17 cellular contexts compared by ENCODE assay signal in the genomic region with DNA sequence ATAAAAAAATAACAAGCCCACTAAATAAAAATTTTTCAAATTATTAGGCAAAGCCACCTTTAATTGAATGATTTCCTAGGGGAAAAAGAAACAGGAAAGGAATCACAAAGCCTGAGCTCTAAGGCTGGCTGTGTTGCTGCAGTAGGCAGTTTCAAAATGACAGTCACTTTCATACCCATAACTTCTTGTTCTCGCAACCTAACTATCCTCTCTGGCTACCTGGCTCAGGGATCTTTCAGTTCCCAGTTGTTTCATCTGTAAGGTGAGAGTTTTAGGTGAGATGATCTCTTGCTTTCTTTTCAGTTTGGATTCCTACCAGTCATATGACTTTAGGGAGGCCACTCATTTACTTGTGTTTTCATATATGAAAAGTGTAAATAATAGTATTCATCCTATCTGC.
A peak's percentile ranks its signal among the peaks of the same experiment; 100 is the strongest.
DNase-seq lines count a peak whose midpoint lies in the region; ATAC-seq, FAIRE-seq and TF ChIP-seq lines count a peak whose summit lies in the region.
"Had no signal": no experiment of that assay in that cellular context is flagged by ENCODE, and none has a peak within 500 bp of the region (broad histone marks: within the 10 kb centered on the region; RNA-seq: fewer than 3 reads in every experiment).

No MANE protein-coding gene starts in this region.

- in situ Hi-C loops in GM12878 (cut with MboI): no loop called here

- peak; percentile 61 for ATAC-seq in GM18870 (IDR thresholded peaks at IDR 0.05; ENCODE audit: unreplicated experiment)
- ATAC-seq in GM21526 (IDR thresholded peaks at IDR 0.05; ENCODE audit: low FRiP score, unreplicated experiment): peak; percentile 62
- peak; percentile 65 for ATAC-seq in HG03103 (IDR thresholded peaks at IDR 0.05; ENCODE audit: low read depth, unreplicated experiment)
- ATAC-seq in GM12878: peak; percentile 51
- ATAC-seq: CD8-positive, alpha-beta T cell had no signal

- H3K79me2 ChIP-seq in GM12878 (ENCODE audit: control insufficient read depth, insufficient read depth, low read length): no peaks in the 10 kb centered on the region

- intact Hi-C loops in GM12878 (cut with micrococcal nuclease; ENCODE audit: unreplicated experiment): no loop called here

- no peaks in the 10 kb centered on the region for H3K4me1 ChIP-seq in GM12878 (ENCODE audit: control insufficient read depth, insufficient read depth, low read length)

- 0% methylated on average over 1 of the region's 1 CpG for WGBS in GM12878 (ENCODE audit: insufficient coverage, insufficient replicate concordance, low lambda C conversion rate, missing lambda C conversion rate)

- POLR2A ChIA-PET in GM12878 (lab: Charles Lee): no interaction called here
- POLR2A ChIA-PET in RWPE1 (lab: Yijun Ruan, JAX; ENCODE audit: low non-redundant PET): no interaction called here
- POLR2A ChIA-PET in HEK293T (lab: Yijun Ruan, JAX): no interaction called here

- H3K36me3 ChIP-seq in GM12878 (ENCODE audit: control insufficient read depth in 2 of 2, insufficient read depth in 2 of 2, low read length in 1 of 2): no peaks in the 10 kb centered on the region
- H3K36me3 ChIP-seq: BLaER1 treated with 17β-estradiol and CSF1 and Interleukin-3, amounts not matched to agents 10 nM and 100 nM had no signal

- no peak for FAIRE-seq in GM12878 (lab: Jason Lieb, UNC)

- RAD21 ChIA-PET in GM12878 (lab: Charles Lee; ENCODE audit: unreplicated experiment): no interaction called here

- no peak for TF ChIP-seq CTCF in GM12878 (IDR thresholded peaks at IDR 0.05 in 2 of 3, conservative IDR thresholded peaks at IDR 0.05 in 1 of 3; ENCODE audit: control insufficient read depth in 2 of 3, extremely low read depth in 1 of 3, insufficient read depth in 1 of 3, low read depth in 3 of 3, low read length in 3 of 3)
- TF ChIP-seq CTCF in RWPE1 (conservative IDR thresholded peaks at IDR 0.05; ENCODE audit: low read depth): no peak

- no peaks in the 10 kb centered on the region for H3K27me3 ChIP-seq in GM12878 (replicated peaks in 1 of 2; ENCODE audit: control insufficient read depth in 2 of 2, insufficient read depth in 2 of 2, low read length in 1 of 2)
- H3K27me3 ChIP-seq: BLaER1 treated with 17β-estradiol and CSF1 and Interleukin-3, amounts not matched to agents 10 nM and 100 nM had no signal

- no TSS peak for BruUV-seq in GM12878 (replicated peaks; lab: Mats Ljungman, UMichigan)

- TF ChIP-seq EP300 in GM12878 (IDR thresholded peaks at IDR 0.05; ENCODE audit: borderline replicate concordance in 1 of 2, control insufficient read depth in 1 of 2, low read depth in 2 of 2, low read length in 2 of 2): no peak

- no peak overlapping the region for H3K9ac ChIP-seq in GM12878 (ENCODE audit: control insufficient read depth, insufficient read depth, low read length)
- H3K9ac ChIP-seq: BLaER1 treated with 17β-estradiol and CSF1 and Interleukin-3, amounts not matched to agents 10 nM and 100 nM had no signal

- CTCF ChIA-PET in GM12878 (lab: Yijun Ruan, JAX) (interaction anchor here (0.7 to 1.4 kb wide), 2 partner anchors 10 to 13 kb away, joined by 3 to 8 read pairs; no protein-coding TSS in a partner anchor), RWPE1 (lab: Yijun Ruan, JAX) (no interaction called here), HEK293T (lab: Yijun Ruan, JAX) (no interaction called here)

- SMC1A ChIA-PET in GM12878 (lab: Charles Lee; ENCODE audit: uncharacterized antibody, unreplicated experiment): no interaction called here

- no peak for TF ChIP-seq POLR2A in GM12878 (IDR thresholded peaks at IDR 0.05; ENCODE audit: low read depth, low read length)

- H3K9me3 ChIP-seq in GM12878 (replicated peaks; ENCODE audit: control insufficient read depth, insufficient read depth, low read length): no peaks in the 10 kb centered on the region; the same call in 2 of the 3 replicates

- H3K4me3 ChIP-seq in GM12878: no peak overlapping the region
- H3K4me3 ChIP-seq: BLaER1 treated with 17β-estradiol and CSF1 and Interleukin-3, amounts not matched to agents 10 nM and 100 nM had no signal

- H2AFZ ChIP-seq in GM12878 (ENCODE audit: control insufficient read depth, low read depth, low read length): no peak overlapping the region

- no peak overlapping the region for H3K4me2 ChIP-seq in GM12878 (ENCODE audit: control insufficient read depth, insufficient read depth)
- H3K4me2 ChIP-seq: BLaER1 treated with 17β-estradiol and CSF1 and Interleukin-3, amounts not matched to agents 10 nM and 100 nM had no signal

- no peaks in the 10 kb centered on the region for H4K20me1 ChIP-seq in GM12878 (ENCODE audit: control insufficient read depth, insufficient read depth)
- H4K20me1 ChIP-seq: BLaER1 treated with 17β-estradiol and CSF1 and Interleukin-3, amounts not matched to agents 10 nM and 100 nM had no signal

- DNase-seq in GM12878 (ENCODE audit: low read depth, low spot score) (no peak), RWPE1 (ENCODE audit: low spot score) (no peak), GDM1 (lab: John Stamatoyannopoulos, UW) (no peak), HEK293T (ENCODE audit: extremely low spot score) (no peak)
- DNase-seq: Calu3; CD8-positive, alpha-beta T cell; H7; NCI-H1105; NCI-H2081; NCI-H2171 treated with DMSO at 0.1 percent for 48 hours; NCI-H774; RPMI8226; SIG-M5 had no signal

- H3K27ac ChIP-seq in GM12878 (ENCODE audit: control insufficient read depth, insufficient read depth): no peak overlapping the region
- no peak overlapping the region for H3K27ac ChIP-seq in RWPE1
- H3K27ac ChIP-seq: BLaER1 treated with 17β-estradiol and CSF1 and Interleukin-3, amounts not matched to agents 10 nM and 100 nM had no signal

- no peak for TF ChIP-seq RAD21 in GM12878 (IDR thresholded peaks at IDR 0.05; ENCODE audit: insufficient read depth, low read depth, low read length)

TF ChIP-seq in GM12878, 131 proteins besides CTCF, POLR2A, EP300 and RAD21 (continues in another document):
- TF ChIP-seq TCF12 (IDR thresholded peaks at IDR 0.05; ENCODE audit: low read depth, low read length) (no peak), KLF5 (IDR thresholded peaks at IDR 0.05; ENCODE audit: partially characterized antibody) (no peak), ZNF687 (IDR thresholded peaks at IDR 0.05) (no peak), DPF2 (IDR thresholded peaks at IDR 0.05) (no peak), RELA (IDR thresholded peaks at IDR 0.05; ENCODE audit: borderline replicate concordance, partially characterized antibody) (no peak)

TF ChIP-seq in HEK293T, 16 proteins besides CTCF, POLR2A, EP300 and RAD21:
- TF ChIP-seq ZNF384 (IDR thresholded peaks at IDR 0.05) (no peak), FOXM1 (IDR thresholded peaks at IDR 0.05; ENCODE audit: borderline replicate concordance) (no peak), FOXA1 (IDR thresholded peaks at IDR 0.05) (no peak), CTBP1 (IDR thresholded peaks at IDR 0.05; ENCODE audit: borderline replicate concordance) (no peak), ELF4 (IDR thresholded peaks at IDR 0.05) (no peak), TARDBP (IDR thresholded peaks at IDR 0.05) (no peak)
